Comparison of ENCODE assay signal across 1 cellular context in genomic region chr6:158536891-158537798, GRCh38.
TF ChIP-seq lines count a peak whose summit lies in the region.

No MANE protein-coding gene starts in this region.

TF ChIP-seq in HEK293, 187 proteins besides CTCF, POLR2A, EP300 and RAD21 (continued from another document and continues in another):
- TF ChIP-seq PATZ1 (tag by site-specific recombination; IDR thresholded peaks at IDR 0.05), result peak; percentile 33; the same call in 1 of the 2 replicates
- no peak for TF ChIP-seq ZNF37A (tag by site-specific recombination; IDR thresholded peaks at IDR 0.05)
- TF ChIP-seq ZNF341 (tag by site-specific recombination; IDR thresholded peaks at IDR 0.05; ENCODE audit: low read depth), result no peak
- no peak for TF ChIP-seq AEBP2 (tag by site-specific recombination; IDR thresholded peaks at IDR 0.05; ENCODE audit: borderline replicate concordance)
- TF ChIP-seq ZNF791 (tag by site-specific recombination; IDR thresholded peaks at IDR 0.05), result no peak
- TF ChIP-seq SETDB1 (IDR thresholded peaks at IDR 0.05; ENCODE audit: insufficient read length, low read length), result no peak
- peak; percentile 21; the same call in 1 of the 2 replicates for TF ChIP-seq ZBTB44 (tag by site-specific recombination; IDR thresholded peaks at IDR 0.05)
- TF ChIP-seq ZNF140 (tag by site-specific recombination; IDR thresholded peaks at IDR 0.05), result no peak
- TF ChIP-seq ZNF571 (tag by site-specific recombination; IDR thresholded peaks at IDR 0.05), result no peak
- TF ChIP-seq GLIS1 (tag by site-specific recombination; IDR thresholded peaks at IDR 0.05), result peak; percentile 63; the same call in 1 of the 2 replicates
- no peak for TF ChIP-seq PRDM4 (tag by site-specific recombination; IDR thresholded peaks at IDR 0.05)
- TF ChIP-seq HOXC10 (CRISPR knock-in tag; IDR thresholded peaks at IDR 0.05), result no peak
- peak; percentile 57 for TF ChIP-seq ZBTB26 (tag by site-specific recombination; optimal IDR thresholded peaks at IDR 0.05)
- no peak for TF ChIP-seq ZNF843 (tag by site-specific recombination; IDR thresholded peaks at IDR 0.05)
- no peak for TF ChIP-seq ZNF155 (tag by site-specific recombination; IDR thresholded peaks at IDR 0.05)
- peak; percentile 37; the same call in 1 of the 2 replicates for TF ChIP-seq PBX3 (CRISPR knock-in tag; IDR thresholded peaks at IDR 0.05)
- peak; percentile 30; the same call in 1 of the 2 replicates for TF ChIP-seq GLIS2 (tag by site-specific recombination; IDR thresholded peaks at IDR 0.05)
- TF ChIP-seq GLI2 (tag by site-specific recombination; IDR thresholded peaks at IDR 0.05; ENCODE audit: borderline replicate concordance, low read depth), result no peak
- TF ChIP-seq ZBTB17 (tag by site-specific recombination; IDR thresholded peaks at IDR 0.05), result no peak
- peak; percentile 36; the same call in 1 of the 2 replicates for TF ChIP-seq YY1 (tag by site-specific recombination; IDR thresholded peaks at IDR 0.05)
- TF ChIP-seq SP3 (tag by site-specific recombination; IDR thresholded peaks at IDR 0.05), result peak; percentile 15; the same call in 1 of the 2 replicates
- no peak for TF ChIP-seq ZNF792 (tag by site-specific recombination; IDR thresholded peaks at IDR 0.05)
- TF ChIP-seq ZNF423 (tag by site-specific recombination; IDR thresholded peaks at IDR 0.05), result no peak
- TF ChIP-seq ZNF19 (tag by site-specific recombination; IDR thresholded peaks at IDR 0.05; ENCODE audit: low read depth), result no peak
- no peak for TF ChIP-seq ZFP69B (tag by site-specific recombination; IDR thresholded peaks at IDR 0.05)
- no peak for TF ChIP-seq ZNF26 (tag by site-specific recombination; IDR thresholded peaks at IDR 0.05)
- no peak for TF ChIP-seq ZNF558 (tag by site-specific recombination; IDR thresholded peaks at IDR 0.05)
- TF ChIP-seq YY2 (tag by site-specific recombination; IDR thresholded peaks at IDR 0.05), result no peak
- peak; percentile 75 for TF ChIP-seq PRDM10 (tag by site-specific recombination; IDR thresholded peaks at IDR 0.05)
- no peak for TF ChIP-seq ZNF211 (tag by site-specific recombination; IDR thresholded peaks at IDR 0.05; ENCODE audit: low read depth)
- TF ChIP-seq ZNF776 (tag by site-specific recombination; IDR thresholded peaks at IDR 0.05; ENCODE audit: borderline replicate concordance), result no peak
- no peak for TF ChIP-seq ZNF473 (tag by site-specific recombination; IDR thresholded peaks at IDR 0.05)
- TF ChIP-seq ZNF280D (tag by site-specific recombination; IDR thresholded peaks at IDR 0.05), result no peak
- no peak for TF ChIP-seq ZNF701 (tag by site-specific recombination; IDR thresholded peaks at IDR 0.05)
- TF ChIP-seq RBAK (tag by site-specific recombination; IDR thresholded peaks at IDR 0.05), result no peak
- TF ChIP-seq TSHZ1 (tag by site-specific recombination; IDR thresholded peaks at IDR 0.05; ENCODE audit: borderline replicate concordance), result no peak
